8 cellular contexts compared by ENCODE assay signal in the genomic region with DNA sequence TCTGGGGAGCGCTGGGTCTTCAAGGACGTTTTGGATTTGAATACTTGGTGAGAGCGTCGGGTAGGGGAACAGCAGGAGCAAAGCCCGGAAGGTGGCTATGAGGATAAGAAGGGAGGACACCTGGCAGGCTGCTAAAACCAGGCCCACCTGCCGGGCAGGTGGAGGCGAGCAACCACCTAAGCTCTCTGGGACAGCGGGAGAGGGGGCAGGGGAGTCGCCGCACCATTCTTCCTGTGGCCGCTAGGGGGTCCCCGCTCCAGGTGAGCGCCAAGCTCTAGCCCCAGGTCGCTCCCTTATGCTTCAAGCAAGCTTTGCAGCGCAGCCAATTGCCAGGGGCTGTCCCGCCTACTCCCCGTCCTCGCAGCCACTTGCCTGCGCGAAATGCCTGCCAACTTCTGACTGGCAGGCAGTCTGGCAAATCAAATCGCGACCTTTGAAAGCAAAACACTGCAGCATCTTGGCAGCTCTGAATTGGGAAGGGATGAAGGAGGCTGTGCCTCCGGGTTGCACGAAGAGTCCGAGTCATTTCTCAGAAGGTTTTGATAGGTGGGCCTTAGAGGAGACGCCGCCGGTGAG. TPM values are rescaled to one million over a fixed set of nuclear protein-coding genes. Genes with fewer than 3 reads are reported as not detected.
A peak's percentile ranks its signal among the peaks of the same experiment; 100 is the strongest.
DNase-seq lines count a peak whose midpoint lies in the region; ATAC-seq and TF ChIP-seq lines count a peak whose summit lies in the region.

A gene (plus strand): TSS at position 469 of the 576 bp plus-strand sequence. CDS start 3,746 bp downstream, outside the sequence.

- peak within 1 kb of the TSS; percentile 79 for H3K27ac Mint-ChIP-seq in dendritic cell treated with granulocyte-macrophage colony-stimulating factor and Interleukin-4, amounts not matched to agents 40 ng/mL and 50 ng/mL, for 4 days

- H3K27me3 Mint-ChIP-seq in dendritic cell treated with granulocyte-macrophage colony-stimulating factor and Interleukin-4, amounts not matched to agents 40 ng/mL and 50 ng/mL, for 4 days = no peaks in the 10 kb centered on the region

- H3K27ac ChIP-seq in C4-2B (peak within 1 kb of the TSS; percentile 80), left lung (peak within 1 kb of the TSS; percentile 62 to 74)

- peak within 1 kb of the TSS; percentile 52 to 82 for H3K4me3 ChIP-seq in left lung

- H3K27me3 ChIP-seq in left lung = no peaks in the 10 kb centered on the region

- TF ChIP-seq CTCF in C4-2B (conservative IDR thresholded peaks at IDR 0.05) (peak; percentile 85), left lung (IDR thresholded peaks at IDR 0.05) (peak; percentile 79 to 81)

- DNase-seq in NCI-H69 (lab: John Stamatoyannopoulos, UW) (peak; percentile 98), left lung (peak; percentile 97 to 98)
- peak; percentile 95 for DNase-seq in activated CD4-positive, alpha-beta T cell treated with anti-CD3 and anti-CD28 coated beads, Interleukin-2, amount 50 U/mL, for 1 hour
- peak; percentile 93 to 96 for DNase-seq in stimulated activated CD4-positive, alpha-beta T cell treated with anti-CD3 and anti-CD28 coated beads, Interleukin-2, amount 100 ng/mL, for 48 hours

- ATAC-seq in GM19351 (IDR thresholded peaks at IDR 0.05; ENCODE audit: unreplicated experiment) (peak; percentile 94), HG03521 (IDR thresholded peaks at IDR 0.05; ENCODE audit: unreplicated experiment) (peak; percentile 94), left lung (peak; percentile 86)

- H3K4me3 Mint-ChIP-seq in dendritic cell treated with granulocyte-macrophage colony-stimulating factor and Interleukin-4, amounts not matched to agents 40 ng/mL and 50 ng/mL, for 4 days = peak within 1 kb of the TSS; percentile 94

- peaks cover 21 to 66% of the 10 kb centered on the region in 2 donors for H3K4me1 ChIP-seq in left lung

- peaks cover 69% of the 10 kb centered on the region for H3K4me1 Mint-ChIP-seq in dendritic cell treated with granulocyte-macrophage colony-stimulating factor and Interleukin-4, amounts not matched to agents 40 ng/mL and 50 ng/mL, for 4 days (ENCODE audit: low read depth)

- H3K9me3 ChIP-seq in left lung = no peaks in the 10 kb centered on the region

- H3K9me3 Mint-ChIP-seq in dendritic cell treated with granulocyte-macrophage colony-stimulating factor and Interleukin-4, amounts not matched to agents 40 ng/mL and 50 ng/mL, for 4 days = no peaks in the 10 kb centered on the region

- no peaks in the 10 kb centered on the region for H3K36me3 ChIP-seq in left lung

- intact Hi-C loops in dendritic cell treated with granulocyte-macrophage colony-stimulating factor and Interleukin-4, amounts not matched to agents 40 ng/mL and 50 ng/mL, for 4 days (cut with micrococcal nuclease) = loop anchor here (5.0 kb wide), 3 partner anchors 92 to 227 kb away; a partner anchor contains a TSS
- intact Hi-C loops in left lung (cut with DNase I) = no loop called here

- peaks cover 21% of the 10 kb centered on the region for H3K36me3 Mint-ChIP-seq in dendritic cell treated with granulocyte-macrophage colony-stimulating factor and Interleukin-4, amounts not matched to agents 40 ng/mL and 50 ng/mL, for 4 days (ENCODE audit: low read depth)

RNA-seq across cellular contexts. Expression of the gene that starts here (rescaled TPM):
- total RNA-seq in left lung = 10 to 100 TPM; 36.2 to 41.1 TPM

Comparison
In these comparisons a context has a peak if more than half of its experiments do, and no peak if none do; other contexts are left out.
1. Peak in every context shown above with its lines: DNase-seq, ATAC-seq, H3K4me3 ChIP-seq and H3K27ac ChIP-seq.